In genomic region chr1:84847253-84848247, GRCh38 we compare ENCODE assay signal across 7 cellular contexts. TPM values are rescaled to one million over a fixed set of nuclear protein-coding genes. Genes with fewer than 3 reads are reported as not detected.
DNase-seq lines count a peak whose midpoint lies in the region; ATAC-seq, FAIRE-seq and TF ChIP-seq lines count a peak whose summit lies in the region.

No MANE protein-coding gene starts in this region.

- no peak overlapping the region for H3K4me3 ChIP-seq in mesendoderm (ENCODE audit: low read length)

- TF ChIP-seq POLR2A in GM12891 (IDR thresholded peaks at IDR 0.05; ENCODE audit: low read depth, low read length), result no peak

- H3K27me3 ChIP-seq in mesendoderm (ENCODE audit: insufficient read depth, low read length, poor library complexity), result no peaks in the 10 kb centered on the region

- H3K18ac ChIP-seq in mesendoderm (ENCODE audit: low read length), result no peak overlapping the region

- H3K23ac ChIP-seq in mesendoderm (ENCODE audit: low read length), result no peak overlapping the region

- no peak overlapping the region for H3K4me2 ChIP-seq in mesendoderm (ENCODE audit: low read length)

- H3K56ac ChIP-seq in mesendoderm (ENCODE audit: low read length), result no peak overlapping the region

- H2BK120ac ChIP-seq in mesendoderm (ENCODE audit: low read depth, low read length), result no peak overlapping the region

- no peak for FAIRE-seq in GM12891 (lab: Jason Lieb, UNC)
- FAIRE-seq in HTR-8/SVneo (lab: Jason Lieb, UNC), result peak; percentile 73

- H4K5ac ChIP-seq in mesendoderm (ENCODE audit: low read length), result no peak overlapping the region

- H4K8ac ChIP-seq in mesendoderm (ENCODE audit: low read depth, low read length), result no peak overlapping the region

- no peaks in the 10 kb centered on the region for H3K79me2 ChIP-seq in mesendoderm (ENCODE audit: control insufficient read depth, insufficient read depth, low read length)

- H2BK15ac ChIP-seq in mesendoderm (replicated peaks; ENCODE audit: low read depth), result no peak overlapping the region

- H3K4me1 ChIP-seq in mesendoderm (ENCODE audit: control insufficient read depth, low read depth, low read length), result no peaks in the 10 kb centered on the region

- H3K27ac ChIP-seq in mesendoderm (ENCODE audit: low read depth, low read length), result no peak overlapping the region

- ATAC-seq in GM21737 (IDR thresholded peaks at IDR 0.05; ENCODE audit: unreplicated experiment), result no peak

- DNase-seq in GM12891 (ENCODE audit: insufficient read length, low spot score) (no peak), HTR-8/SVneo (ENCODE audit: insufficient read length, low spot score) (peak; percentile 71), dermis microvascular lymphatic vessel endothelial cell (ENCODE audit: low read depth in 2 of 2) (peak; percentile 69 to 91), mesendoderm (peak; percentile 10)
- no peak for DNase-seq in effector CD8-positive, alpha-beta T cell (lab: John Stamatoyannopoulos, UW)

- H2BK5ac ChIP-seq in mesendoderm (ENCODE audit: low read length), result no peak overlapping the region

- no CpG with 5 or more reads among the region's 5 CpGs for WGBS in mesendoderm (ENCODE audit: extremely low coverage, insufficient coverage, low lambda C conversion rate)

- H3K79me1 ChIP-seq in mesendoderm (ENCODE audit: low read length), result no peaks in the 10 kb centered on the region

- no peaks in the 10 kb centered on the region for H3K36me3 ChIP-seq in mesendoderm (ENCODE audit: control insufficient read depth, insufficient read depth, low read length)

- H2AK5ac ChIP-seq in mesendoderm (ENCODE audit: low read length), result no peak overlapping the region

- H3K4ac ChIP-seq in mesendoderm (ENCODE audit: low read depth, low read length), result no peak overlapping the region

- no peak overlapping the region for H3K9ac ChIP-seq in mesendoderm (ENCODE audit: low read length)

TF ChIP-seq in GM12891, 5 proteins besides CTCF, POLR2A, EP300 and RAD21:
- peak; percentile 51; the same call in 1 of the 2 replicates for TF ChIP-seq POU2F2 (IDR thresholded peaks at IDR 0.05; ENCODE audit: low read depth, low read length)
- TF ChIP-seq TAF1 (IDR thresholded peaks at IDR 0.05; ENCODE audit: low read depth, low read length), result no peak

TF ChIP-seq in PFSK-1, 5 proteins besides CTCF, POLR2A, EP300 and RAD21:
- TF ChIP-seq SIN3A (IDR thresholded peaks at IDR 0.05; ENCODE audit: borderline replicate concordance, insufficient read depth, low read length) (peak; percentile 81; the same call in 1 of the 2 replicates), TAF1 (IDR thresholded peaks at IDR 0.05; ENCODE audit: borderline replicate concordance, insufficient read depth, low read length) (no peak), REST (IDR thresholded peaks at IDR 0.05; ENCODE audit: insufficient read depth in 1 of 2, low read depth in 2 of 2, low read length in 2 of 2) (no peak), FOXP2 (optimal IDR thresholded peaks at IDR 0.05; ENCODE audit: borderline replicate concordance, extremely low read depth, extremely low read length, insufficient read depth) (peak; percentile 87), POLR2AphosphoS5 (IDR thresholded peaks at IDR 0.05; ENCODE audit: low read depth, low read length) (no peak)

RNA-seq across cellular contexts. Expression of gene LPAR3, which starts 45.5 kb away (rescaled TPM):
- polyA plus RNA-seq in GM12891 (2012; ENCODE audit: low read depth, missing spikeins), result 0.03 TPM
- polyA plus RNA-seq in PFSK-1 (2012; ENCODE audit: insufficient read length, low read depth), result not detected
- total RNA-seq in dermis microvascular lymphatic vessel endothelial cell, result under 0.01 TPM in 1 of 2 replicates, not detected in the other
- polyA plus RNA-seq in mesendoderm (2013, experiment 1 of 2), result 6.3 TPM
- 6.6 TPM for polyA plus RNA-seq in mesendoderm (2013, experiment 2 of 2)

Comparison
In these comparisons a context has a peak if more than half of its experiments do, and no peak if none do; other contexts are left out.
1. DNase-seq: peak in HTR-8/SVneo (single experiment), dermis microvascular lymphatic vessel endothelial cell (2 of 2) and mesendoderm (single experiment); none in GM12891 (single experiment) and effector CD8-positive, alpha-beta T cell (single experiment).